Comparison of ENCODE assay signal across 30 cellular contexts in genomic region chr20:31945319-31945718, GRCh38. TPM values are rescaled to one million over a fixed set of nuclear protein-coding genes. Genes with fewer than 3 reads are reported as not detected.
"Had no signal": no experiment of that assay in that cellular context is flagged by ENCODE, and none has a peak within 500 bp of the region (broad histone marks: within the 10 kb centered on the region; RNA-seq: fewer than 3 reads in every experiment).

No MANE protein-coding gene starts in this region.

- H3K9me3 Mint-ChIP-seq: activated CD4-positive, alpha-beta memory T cell treated with anti-CD3 and anti-CD28 coated beads, Interleukin-2, amount 10 ng/mL, durations not matched to agents 7 days and 5 days; activated naive CD8-positive, alpha-beta T cell treated with anti-CD3 and anti-CD28 coated beads, Interleukin-2, amount 50 U/mL, for 24 hours had no signal

- H3K4me2 ChIP-seq: KMS-11, PC-9 had no signal

- H3K9ac ChIP-seq: KMS-11 had no signal

- H3K27ac ChIP-seq: KMS-11, PC-9 had no signal

- ATAC-seq: activated CD8-positive, alpha-beta memory T cell treated with anti-CD3 and anti-CD28 coated beads, Interleukin-2, amount 10 ng/mL, durations not matched to agents 7 days and 5 days; activated naive CD8-positive, alpha-beta T cell treated with anti-CD3 and anti-CD28 coated beads, Interleukin-2, amount 50 U/mL, for 24 hours had no signal

- H3K27ac Mint-ChIP-seq: activated CD4-positive, alpha-beta memory T cell treated with anti-CD3 and anti-CD28 coated beads, Interleukin-2, amount 10 ng/mL, durations not matched to agents 7 days and 5 days; activated CD8-positive, alpha-beta memory T cell treated with anti-CD3 and anti-CD28 coated beads, Interleukin-2, amount 10 ng/mL, durations not matched to agents 7 days and 5 days; activated naive CD4-positive, alpha-beta T cell treated with anti-CD3 and anti-CD28 coated beads, Interleukin-2, amount 10 ng/mL, durations not matched to agents 7 days and 5 days; activated naive CD8-positive, alpha-beta T cell; activated naive CD8-positive, alpha-beta T cell treated with anti-CD3 and anti-CD28 coated beads, Interleukin-2, amount 50 U/mL, for 24 hours had no signal

- H3K4me3 ChIP-seq: PC-9 had no signal

- H2AFZ ChIP-seq: PC-9 had no signal

- DNase-seq: activated CD4-positive, alpha-beta memory T cell treated with anti-CD3 and anti-CD28 coated beads, Interleukin-2, amount 10 ng/mL, durations not matched to agents 7 days and 5 days; activated CD4-positive, alpha-beta T cell treated with anti-CD3 and anti-CD28 coated beads for 4 hours; activated CD4-positive, alpha-beta T cell treated with anti-CD3 and anti-CD28 coated beads, Interleukin-2, amount 50 U/mL, for 1 hour; activated CD4-positive, CD25-positive, alpha-beta regulatory T cell treated with anti-CD3 and anti-CD28 coated beads, Interleukin-2, amount 50 U/mL, for 72 hours; activated CD8-positive, alpha-beta memory T cell treated with anti-CD3 and anti-CD28 coated beads for 24 hours; activated CD8-positive, alpha-beta memory T cell treated with anti-CD3 and anti-CD28 coated beads, Interleukin-2, amount 10 ng/mL, durations not matched to agents 7 days and 5 days; activated CD8-positive, alpha-beta memory T cell treated with anti-CD3 and anti-CD28 coated beads, Interleukin-2, amount 50 U/mL, for 48 hours; activated effector memory CD4-positive, alpha-beta T cell treated with Interleukin-2 at 50 U/mL for 16 hours; activated naive CD4-positive, alpha-beta T cell treated with anti-CD3 and anti-CD28 coated beads, Interleukin-2, amount 10 ng/mL, durations not matched to agents 7 days and 5 days; activated naive CD8-positive, alpha-beta T cell treated with anti-CD3 and anti-CD28 coated beads, Interleukin-2, amount 50 U/mL, for 24 hours; activated T-cell treated with anti-CD3 and anti-CD28 coated beads, Interleukin-2, amount 50 U/mL, for 48 hours; NCI-H1092 treated with DMSO at 0.1 percent for 48 hours; NCI-H1417; NCI-H146; NCI-H187; NCI-H2029 treated with DMSO at 0.1 percent for 48 hours; NCI-H2107; NCI-H2171; NCI-H510A; NCI-H526; NCI-H748 treated with DMSO at 0.1 percent for 48 hours; NK-92 treated with Interleukin-12 subunit alpha and Interleukin-12 subunit beta, amount 100 ng/mL, for 24 hours; PC-9; Right ventricle myocardium superior; T1000 had no signal

- H3K27me3 Mint-ChIP-seq: activated CD4-positive, alpha-beta memory T cell treated with anti-CD3 and anti-CD28 coated beads, Interleukin-2, amount 10 ng/mL, durations not matched to agents 7 days and 5 days; activated CD8-positive, alpha-beta memory T cell treated with anti-CD3 and anti-CD28 coated beads, Interleukin-2, amount 10 ng/mL, durations not matched to agents 7 days and 5 days; activated naive CD4-positive, alpha-beta T cell treated with anti-CD3 and anti-CD28 coated beads, Interleukin-2, amount 10 ng/mL, durations not matched to agents 7 days and 5 days; activated naive CD8-positive, alpha-beta T cell; activated naive CD8-positive, alpha-beta T cell treated with anti-CD3 and anti-CD28 coated beads, Interleukin-2, amount 50 U/mL, for 24 hours had no signal

- H3K4me3 Mint-ChIP-seq: activated CD4-positive, alpha-beta memory T cell treated with anti-CD3 and anti-CD28 coated beads, Interleukin-2, amount 10 ng/mL, durations not matched to agents 7 days and 5 days; activated CD8-positive, alpha-beta memory T cell treated with anti-CD3 and anti-CD28 coated beads, Interleukin-2, amount 10 ng/mL, durations not matched to agents 7 days and 5 days; activated naive CD4-positive, alpha-beta T cell treated with anti-CD3 and anti-CD28 coated beads, Interleukin-2, amount 10 ng/mL, durations not matched to agents 7 days and 5 days; activated naive CD8-positive, alpha-beta T cell; activated naive CD8-positive, alpha-beta T cell treated with anti-CD3 and anti-CD28 coated beads, Interleukin-2, amount 50 U/mL, for 24 hours had no signal

RNA-seq across cellular contexts. Expression of gene XKR7, which starts 22.6 kb away (rescaled TPM):
- total RNA-seq: activated CD4-positive, alpha-beta memory T cell treated with anti-CD3 and anti-CD28 coated beads, Interleukin-2, amount 10 ng/mL, durations not matched to agents 7 days and 5 days; activated CD8-positive, alpha-beta memory T cell treated with anti-CD3 and anti-CD28 coated beads, Interleukin-2, amount 10 ng/mL, durations not matched to agents 7 days and 5 days; bronchial epithelial cell; LHCN-M2; PC-9; Right ventricle myocardium superior; T-helper 1 cell treated with Interleukin-12 subunit alpha and Interleukin-12 subunit beta and Interleukin-4 antibody, amounts not matched to agents 30 ng/mL and 1 ng/mL, for 36 hours had no signal
